In the genomic region with DNA sequence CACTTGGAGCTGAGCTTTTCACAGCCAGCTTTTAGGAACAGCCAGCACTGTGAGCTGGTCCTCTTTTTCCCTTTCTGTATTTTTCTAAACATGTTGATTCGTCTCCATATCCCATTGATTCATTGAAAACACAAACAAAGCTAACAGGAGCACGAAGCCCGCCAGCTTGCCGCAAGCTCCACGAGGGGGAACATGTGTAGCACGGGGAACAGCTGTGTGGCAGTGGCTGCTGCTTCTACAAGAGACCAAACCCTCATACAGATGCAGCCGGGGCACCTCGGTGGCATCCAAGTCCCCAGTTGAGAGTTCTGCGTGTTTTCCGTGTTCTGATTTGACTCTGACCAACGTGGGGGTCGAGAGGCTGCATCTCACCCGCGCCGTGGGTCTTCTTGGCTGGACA, we compare ENCODE assay signal across 23 cellular contexts.
"Had no signal": no experiment of that assay in that cellular context is flagged by ENCODE, and none has a peak within 500 bp of the region (broad histone marks: within the 10 kb centered on the region; RNA-seq: fewer than 3 reads in every experiment).

No MANE protein-coding gene starts in this region.

- H3K27ac Mint-ChIP-seq: activated CD8-positive, alpha-beta T cell treated with anti-CD3 and anti-CD28 coated beads for 36 hours; activated naive CD8-positive, alpha-beta T cell treated with anti-CD3 and anti-CD28 coated beads, Interleukin-2, amount 10 ng/mL, durations not matched to agents 7 days and 5 days; activated T-cell treated with anti-CD3 and anti-CD28 coated beads, Interleukin-2, amount 50 U/mL, for 72 hours; activated T-helper 2 cell treated with anti-CD3 and anti-CD28 coated beads, Interferon-gamma antibody, Interleukin-2, Interleukin-4, amounts not matched to agents 10 μg/mL and 5 μg/mL and 100 μg/mL, durations not matched to agents 14 hours and 24 hours and 36 hours; T-cell had no signal

- H3K4me3 ChIP-seq: adrenal gland had no signal

- H3K9me3 Mint-ChIP-seq: activated CD8-positive, alpha-beta T cell treated with anti-CD3 and anti-CD28 coated beads for 36 hours; activated naive CD4-positive, alpha-beta T cell treated with anti-CD3 and anti-CD28 coated beads, Interleukin-2, amount 10 ng/mL, durations not matched to agents 7 days and 5 days; activated naive CD8-positive, alpha-beta T cell treated with anti-CD3 and anti-CD28 coated beads, Interleukin-2, amount 10 ng/mL, durations not matched to agents 7 days and 5 days; activated T-cell treated with anti-CD3 and anti-CD28 coated beads, Interleukin-2, amount 50 U/mL, for 72 hours; activated T-helper 2 cell treated with anti-CD3 and anti-CD28 coated beads, Interferon-gamma antibody, Interleukin-2, Interleukin-4, amounts not matched to agents 10 μg/mL and 5 μg/mL and 100 μg/mL, durations not matched to agents 14 hours and 24 hours and 36 hours; T-cell had no signal

- H3K36me3 Mint-ChIP-seq: activated naive CD4-positive, alpha-beta T cell treated with anti-CD3 and anti-CD28 coated beads, Interleukin-2, amount 10 ng/mL, durations not matched to agents 7 days and 5 days had no signal

- H3K4me1 ChIP-seq: adrenal gland had no signal

- H3K4me3 Mint-ChIP-seq: activated CD8-positive, alpha-beta T cell treated with anti-CD3 and anti-CD28 coated beads for 36 hours; activated naive CD4-positive, alpha-beta T cell treated with anti-CD3 and anti-CD28 coated beads, Interleukin-2, amount 10 ng/mL, durations not matched to agents 7 days and 5 days; activated naive CD8-positive, alpha-beta T cell treated with anti-CD3 and anti-CD28 coated beads, Interleukin-2, amount 10 ng/mL, durations not matched to agents 7 days and 5 days; activated T-cell treated with anti-CD3 and anti-CD28 coated beads, Interleukin-2, amount 50 U/mL, for 72 hours; T-cell had no signal

- H3K9me3 ChIP-seq: adrenal gland had no signal

- H3K4me1 Mint-ChIP-seq: activated naive CD4-positive, alpha-beta T cell treated with anti-CD3 and anti-CD28 coated beads, Interleukin-2, amount 10 ng/mL, durations not matched to agents 7 days and 5 days; activated naive CD8-positive, alpha-beta T cell treated with anti-CD3 and anti-CD28 coated beads, Interleukin-2, amount 10 ng/mL, durations not matched to agents 7 days and 5 days; T-cell had no signal

- H3K27ac ChIP-seq: adrenal gland, VCaP had no signal

- ATAC-seq: activated CD8-positive, alpha-beta T cell treated with anti-CD3 and anti-CD28 coated beads for 36 hours; activated T-cell treated with anti-CD3 and anti-CD28 coated beads, Interleukin-2, amount 50 U/mL, for 72 hours; T-cell had no signal

- FAIRE-seq: TTC549 had no signal

- H3K27me3 ChIP-seq: adrenal gland had no signal

- DNase-seq: activated CD4-positive, alpha-beta T cell treated with anti-CD3 and anti-CD28 coated beads for 4 hours; activated CD8-positive, alpha-beta memory T cell treated with anti-CD3 and anti-CD28 coated beads, Interleukin-2, amount 50 U/mL, for 4 hours; activated CD8-positive, alpha-beta T cell treated with anti-CD3 and anti-CD28 coated beads for 36 hours; activated gamma-delta T cell treated with Interleukin-2 at 50 U/mL for 16 hours; activated naive CD4-positive, alpha-beta T cell treated with anti-CD3 and anti-CD28 coated beads, Interleukin-2, amount 10 ng/mL, durations not matched to agents 7 days and 5 days; activated naive CD8-positive, alpha-beta T cell treated with anti-CD3 and anti-CD28 coated beads, Interleukin-2, amount 10 ng/mL, durations not matched to agents 7 days and 5 days; activated T-cell treated with anti-CD3 and anti-CD28 coated beads, Interleukin-2, amount 50 U/mL, for 72 hours; adrenal gland; aorta; KBM-7; NCI-H1048; NCI-H1930; NCI-H2171 treated with DMSO at 0.1 percent for 48 hours; NCI-H226; NCI-H526; NCI-H774; SIG-M5; T-cell; T-helper 2 cell; T1000 had no signal

- H3K27me3 Mint-ChIP-seq: activated CD8-positive, alpha-beta T cell treated with anti-CD3 and anti-CD28 coated beads for 36 hours; activated naive CD4-positive, alpha-beta T cell treated with anti-CD3 and anti-CD28 coated beads, Interleukin-2, amount 10 ng/mL, durations not matched to agents 7 days and 5 days; activated naive CD8-positive, alpha-beta T cell treated with anti-CD3 and anti-CD28 coated beads, Interleukin-2, amount 10 ng/mL, durations not matched to agents 7 days and 5 days; T-cell had no signal
